Comparison of ENCODE assay signal across 2 cellular contexts in the genomic region with DNA sequence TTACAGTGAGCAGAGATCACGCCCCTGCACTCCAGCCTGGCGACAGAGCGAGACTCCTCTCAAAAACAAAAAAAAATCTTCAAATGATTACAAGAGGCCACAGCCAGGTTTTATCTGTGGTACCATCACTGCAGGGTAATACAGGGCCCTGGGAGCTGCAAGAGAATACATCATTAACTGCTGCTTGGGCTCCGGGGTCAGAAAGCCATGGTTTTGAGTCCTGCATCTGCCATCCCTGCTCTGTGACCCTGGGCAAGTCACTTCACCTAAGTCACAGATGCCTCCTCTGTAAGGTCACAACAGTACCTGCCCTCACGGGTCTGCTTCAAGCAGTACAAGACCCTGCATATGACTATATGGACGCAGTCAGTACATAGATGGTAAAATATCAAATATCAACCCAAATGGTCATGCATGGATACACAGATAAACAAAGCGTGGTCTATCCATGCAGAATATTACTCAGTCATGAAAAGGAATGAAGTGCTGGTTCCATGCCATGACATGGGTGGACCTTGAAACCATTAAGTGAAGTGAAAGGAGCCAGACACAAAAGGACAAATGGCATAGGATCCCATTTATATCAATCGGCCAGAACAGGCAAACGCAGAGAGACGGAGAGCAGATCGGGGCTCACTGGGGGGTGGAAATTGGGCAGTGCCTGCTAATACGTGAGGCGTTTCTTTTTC.
TF ChIP-seq lines count a peak whose summit lies in the region.

No MANE protein-coding gene starts in this region.

TF ChIP-seq in HEK293, 187 proteins besides CTCF, POLR2A, EP300 and RAD21 (continued from another document):
- TF ChIP-seq, protein P1, sequence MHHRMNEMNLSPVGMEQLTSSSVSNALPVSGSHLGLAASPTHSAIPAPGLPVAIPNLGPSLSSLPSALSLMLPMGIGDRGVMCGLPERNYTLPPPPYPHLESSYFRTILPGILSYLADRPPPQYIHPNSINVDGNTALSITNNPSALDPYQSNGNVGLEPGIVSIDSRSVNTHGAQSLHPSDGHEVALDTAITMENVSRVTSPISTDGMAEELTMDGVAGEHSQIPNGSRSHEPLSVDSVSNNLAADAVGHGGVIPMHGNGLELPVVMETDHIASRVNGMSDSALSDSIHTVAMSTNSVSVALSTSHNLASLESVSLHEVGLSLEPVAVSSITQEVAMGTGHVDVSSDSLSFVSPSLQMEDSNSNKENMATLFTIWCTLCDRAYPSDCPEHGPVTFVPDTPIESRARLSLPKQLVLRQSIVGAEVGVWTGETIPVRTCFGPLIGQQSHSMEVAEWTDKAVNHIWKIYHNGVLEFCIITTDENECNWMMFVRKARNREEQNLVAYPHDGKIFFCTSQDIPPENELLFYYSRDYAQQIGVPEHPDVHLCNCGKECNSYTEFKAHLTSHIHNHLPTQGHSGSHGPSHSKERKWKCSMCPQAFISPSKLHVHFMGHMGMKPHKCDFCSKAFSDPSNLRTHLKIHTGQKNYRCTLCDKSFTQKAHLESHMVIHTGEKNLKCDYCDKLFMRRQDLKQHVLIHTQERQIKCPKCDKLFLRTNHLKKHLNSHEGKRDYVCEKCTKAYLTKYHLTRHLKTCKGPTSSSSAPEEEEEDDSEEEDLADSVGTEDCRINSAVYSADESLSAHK (tag by site-specific recombination; IDR thresholded peaks at IDR 0.05) = peak; percentile 65
- TF ChIP-seq ZNF146 (tag by site-specific recombination; IDR thresholded peaks at IDR 0.05) = peak; percentile 98
- no peak for TF ChIP-seq ZBTB48 (tag by site-specific recombination; IDR thresholded peaks at IDR 0.05)
- no peak for TF ChIP-seq ZNF292 (tag by site-specific recombination; IDR thresholded peaks at IDR 0.05; ENCODE audit: borderline replicate concordance, low read depth)
- TF ChIP-seq ZSCAN30 (tag by site-specific recombination; IDR thresholded peaks at IDR 0.05) = peak; percentile 70; the same call in 1 of the 2 replicates
TF ChIP-seq in HEK293: peak in this region for 3.

TF ChIP-seq in H1, 55 proteins besides CTCF, POLR2A, EP300 and RAD21 (continued from another document):
- TF ChIP-seq KDM4A (IDR thresholded peaks at IDR 0.05; ENCODE audit: low read depth, low read length, severe bottlenecking) = no peak
- TF ChIP-seq SRF (IDR thresholded peaks at IDR 0.05; ENCODE audit: low read depth, low read length) = no peak
- no peak for TF ChIP-seq GTF2F1 (IDR thresholded peaks at IDR 0.05; ENCODE audit: borderline replicate concordance, low read depth, low read length)
- TF ChIP-seq SAP30 (IDR thresholded peaks at IDR 0.05; ENCODE audit: insufficient read depth, insufficient replicate concordance, low read length) = no peak
- TF ChIP-seq, protein P2, sequence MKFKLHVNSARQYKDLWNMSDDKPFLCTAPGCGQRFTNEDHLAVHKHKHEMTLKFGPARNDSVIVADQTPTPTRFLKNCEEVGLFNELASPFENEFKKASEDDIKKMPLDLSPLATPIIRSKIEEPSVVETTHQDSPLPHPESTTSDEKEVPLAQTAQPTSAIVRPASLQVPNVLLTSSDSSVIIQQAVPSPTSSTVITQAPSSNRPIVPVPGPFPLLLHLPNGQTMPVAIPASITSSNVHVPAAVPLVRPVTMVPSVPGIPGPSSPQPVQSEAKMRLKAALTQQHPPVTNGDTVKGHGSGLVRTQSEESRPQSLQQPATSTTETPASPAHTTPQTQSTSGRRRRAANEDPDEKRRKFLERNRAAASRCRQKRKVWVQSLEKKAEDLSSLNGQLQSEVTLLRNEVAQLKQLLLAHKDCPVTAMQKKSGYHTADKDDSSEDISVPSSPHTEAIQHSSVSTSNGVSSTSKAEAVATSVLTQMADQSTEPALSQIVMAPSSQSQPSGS (IDR thresholded peaks at IDR 0.05; ENCODE audit: low read length) = no peak
- TF ChIP-seq KDM1A (IDR thresholded peaks at IDR 0.05; ENCODE audit: borderline replicate concordance, low read length) = 0 out of 2 replicates have a peak, but pooled peaks have one; percentile 21
- TF ChIP-seq HDAC6 (IDR thresholded peaks at IDR 0.05; ENCODE audit: low read depth, low read length) = no peak
